In genomic region chr11:73597956-73598718, GRCh38 we compare ENCODE assay signal across 8 cellular contexts. TPM values are rescaled to one million over a fixed set of nuclear protein-coding genes. Genes with fewer than 3 reads are reported as not detected.
DNase-seq lines count a peak whose midpoint lies in the region; ATAC-seq and TF ChIP-seq lines count a peak whose summit lies in the region.

Gene FAM168A, minus strand, starts transcription at chr11:73598112. Its CDS starts 129,638 bp downstream, at chr11:73468474.

- H3K4me3 ChIP-seq in CD4-positive, CD25-positive, alpha-beta regulatory T cell (ENCODE audit: low read depth, low read length), result peak within 1 kb of the TSS; percentile 94
- H3K4me3 ChIP-seq in left lung, result peak within 1 kb of the TSS; percentile 60 to 89

- H3K27ac Mint-ChIP-seq in CD4-positive, CD25-positive, alpha-beta regulatory T cell, result peak within 1 kb of the TSS; percentile 91 to 96 (median 94)

- H3K4me1 ChIP-seq in CD4-positive, CD25-positive, alpha-beta regulatory T cell (ENCODE audit: control insufficient read depth, insufficient read depth, low read length, poor library complexity, severe bottlenecking), result peaks cover 26% of the 10 kb centered on the region
- H3K4me1 ChIP-seq in left lung, result peaks cover 6 to 23% of the 10 kb centered on the region in 2 donors

- intact Hi-C loops in left lung (cut with DNase I), result no loop called here

- H3K36me3 Mint-ChIP-seq in CD4-positive, CD25-positive, alpha-beta regulatory T cell, result no peaks in the 10 kb centered on the region

- peak; percentile 94 for ATAC-seq in CD4-positive, CD25-positive, alpha-beta regulatory T cell (ENCODE audit: low read depth in 2 of 2)
- ATAC-seq in GM19395 (IDR thresholded peaks at IDR 0.05; ENCODE audit: unreplicated experiment) (peak; percentile 92), HG03565 (IDR thresholded peaks at IDR 0.05; ENCODE audit: unreplicated experiment) (peak; percentile 88), left lung (peak; percentile 99)

- no peaks in the 10 kb centered on the region for H3K9me3 ChIP-seq in CD4-positive, CD25-positive, alpha-beta regulatory T cell (ENCODE audit: control insufficient read depth in 2 of 2, low read length in 2 of 2)
- no peaks in the 10 kb centered on the region for H3K9me3 ChIP-seq in left lung

- peak in 1 of 2 donors; percentile 38 for TF ChIP-seq CTCF in left lung (IDR thresholded peaks at IDR 0.05)

- H3K36me3 ChIP-seq in CD4-positive, CD25-positive, alpha-beta regulatory T cell (ENCODE audit: control insufficient read depth, insufficient read depth, low read length), result no peaks in the 10 kb centered on the region
- H3K36me3 ChIP-seq in left lung, result no peaks in the 10 kb centered on the region

- peak within 1 kb of the TSS; percentile 95 to 98 (median 97) for H3K4me3 Mint-ChIP-seq in CD4-positive, CD25-positive, alpha-beta regulatory T cell

- H3K27me3 ChIP-seq in CD4-positive, CD25-positive, alpha-beta regulatory T cell (ENCODE audit: control insufficient read depth, insufficient read depth, low read length), result no peaks in the 10 kb centered on the region
- no peaks in the 10 kb centered on the region for H3K27me3 ChIP-seq in left lung

- peaks cover 9% of the 10 kb centered on the region for H3K27me3 Mint-ChIP-seq in CD4-positive, CD25-positive, alpha-beta regulatory T cell

- peak; percentile 92 to 98 (median 92) for DNase-seq in CD4-positive, CD25-positive, alpha-beta regulatory T cell
- DNase-seq in NCI-H774 (lab: John Stamatoyannopoulos, UW) (peak; percentile 96), dermis blood vessel endothelial cell (peak; percentile 96), left lung (peak; percentile 97 to 99)
- DNase-seq in activated CD4-positive, alpha-beta T cell treated with anti-CD3 and anti-CD28 coated beads, Interleukin-2, amount 50 U/mL, for 4 hours, result peak; percentile 91
- DNase-seq in stimulated activated CD4-positive, alpha-beta T cell treated with anti-CD3 and anti-CD28 coated beads, Interleukin-2, amount 100 ng/mL, for 48 hours, result peak; percentile 85 to 87

- peaks cover 16 to 46% (median 25%) of the 10 kb centered on the region in 4 donors for H3K4me1 Mint-ChIP-seq in CD4-positive, CD25-positive, alpha-beta regulatory T cell

- peak within 1 kb of the TSS; percentile 87 for H3K27ac ChIP-seq in CD4-positive, CD25-positive, alpha-beta regulatory T cell (ENCODE audit: insufficient read depth, low read length, poor library complexity, severe bottlenecking)
- peak within 1 kb of the TSS; percentile 82 to 85 for H3K27ac ChIP-seq in left lung

- no peaks in the 10 kb centered on the region for H3K9me3 Mint-ChIP-seq in CD4-positive, CD25-positive, alpha-beta regulatory T cell

RNA-seq across cellular contexts. Expression of gene FAM168A, which starts in this region (rescaled TPM):
- 21.3 TPM for total RNA-seq in CD4-positive, CD25-positive, alpha-beta regulatory T cell
- 1 to 10 TPM; 1.5 to 3.5 (median 2.8) TPM for polyA plus RNA-seq in CD4-positive, CD25-positive, alpha-beta regulatory T cell
- 12.1 and 20.2 TPM in 2 replicates for total RNA-seq in dermis blood vessel endothelial cell
- 10 to 100 TPM; 28.2 to 35.6 TPM for total RNA-seq in left lung

Comparison
In these comparisons a context has a peak if more than half of its experiments do, and no peak if none do; other contexts are left out.
1. Peak in every context shown above with its lines: DNase-seq, ATAC-seq, H3K4me3 ChIP-seq and H3K27ac ChIP-seq.